ENCODE assay signal across 8 cellular contexts in the genomic region with DNA sequence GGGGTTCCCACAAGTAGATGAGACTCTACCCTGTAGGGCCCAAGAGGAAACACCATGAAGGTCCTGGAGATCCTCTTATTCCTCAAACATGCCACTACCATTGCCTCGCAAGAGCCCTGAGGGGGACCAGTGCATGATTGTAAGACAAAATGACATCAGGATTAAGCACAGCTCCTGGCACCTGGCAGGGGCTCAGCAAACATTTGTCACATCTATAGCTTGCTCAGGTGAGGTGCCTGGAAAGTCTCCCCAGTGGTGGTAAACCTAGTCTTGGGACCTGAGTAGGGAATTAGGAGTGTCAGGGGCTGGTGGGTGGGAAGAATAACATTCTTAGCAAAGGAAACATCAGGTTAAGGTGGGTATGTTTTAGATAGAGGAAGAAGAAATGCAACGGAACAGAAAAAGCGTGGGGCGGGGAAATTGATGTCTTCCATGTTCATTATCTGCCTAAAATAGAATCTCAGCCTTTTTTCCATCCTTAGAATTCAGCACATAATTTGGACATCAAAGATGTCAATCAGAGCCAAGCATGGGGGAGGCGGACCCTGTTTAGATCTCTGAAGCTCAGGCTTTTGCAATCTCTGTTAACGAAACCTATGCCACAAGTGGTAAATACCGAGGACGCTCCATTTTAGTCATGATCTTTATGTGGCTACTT. TPM values are rescaled to one million over a fixed set of nuclear protein-coding genes. Genes with fewer than 3 reads are reported as not detected.
DNase-seq lines count a peak whose midpoint lies in the region; ATAC-seq and TF ChIP-seq lines count a peak whose summit lies in the region.

No MANE protein-coding gene starts in this region.

- POLR2A ChIA-PET in activated naive CD8-positive, alpha-beta T cell treated with anti-CD3 and anti-CD28 coated beads, Interleukin-2, amount 10 ng/mL, durations not matched to agents 7 days and 5 days (lab: Charles Lee), result interaction anchor here (0.7 to 2.2 kb wide), 6 partner anchors 28 to 203 kb away, joined by 3 to 7 read pairs (median 4); a partner anchor contains a TSS

- no peaks in the 10 kb centered on the region for H3K9me3 Mint-ChIP-seq in HFFc6
- no peaks in the 10 kb centered on the region for H3K9me3 Mint-ChIP-seq in activated naive CD8-positive, alpha-beta T cell treated with anti-CD3 and anti-CD28 coated beads, Interleukin-2, amount 10 ng/mL, durations not matched to agents 7 days and 5 days

- no peak for ATAC-seq in activated naive CD8-positive, alpha-beta T cell treated with anti-CD3 and anti-CD28 coated beads, Interleukin-2, amount 10 ng/mL, durations not matched to agents 7 days and 5 days (ENCODE audit: low read depth)
- ATAC-seq in HG03442 (IDR thresholded peaks at IDR 0.05; ENCODE audit: unreplicated experiment), result no peak

- H3K4me3 ChIP-seq in AG09309 (ENCODE audit: control insufficient read depth, low read depth, low read length) (peak overlapping the region; percentile 44), thymus (ENCODE audit: low read length) (peak overlapping the region; percentile 83)

- no peak for DNase-seq in AG09309 (ENCODE audit: low read depth)
- no peak for DNase-seq in HFFc6
- DNase-seq in activated naive CD8-positive, alpha-beta T cell treated with anti-CD3 and anti-CD28 coated beads, Interleukin-2, amount 10 ng/mL, durations not matched to agents 7 days and 5 days, result no peak
- DNase-seq in kidney tubule cell (ENCODE audit: low spot score), result peak; percentile 9
- no peak for DNase-seq in GM20000 (ENCODE audit: low spot score)
- DNase-seq in NCI-H2081 treated with DMSO at 0.1 percent for 48 hours (lab: John Stamatoyannopoulos, UW), result no peak

- no peaks in the 10 kb centered on the region for H3K9me3 ChIP-seq in thymus (ENCODE audit: control insufficient read depth)

- peaks cover 18% of the 10 kb centered on the region for H3K27me3 Mint-ChIP-seq in HFFc6 (ENCODE audit: insufficient read depth)
- peaks cover 35% of the 10 kb centered on the region for H3K27me3 Mint-ChIP-seq in activated naive CD8-positive, alpha-beta T cell treated with anti-CD3 and anti-CD28 coated beads, Interleukin-2, amount 10 ng/mL, durations not matched to agents 7 days and 5 days

- H3K4me1 Mint-ChIP-seq in HFFc6 (ENCODE audit: low read depth), result peaks cover 9% of the 10 kb centered on the region
- peaks cover 20% of the 10 kb centered on the region for H3K4me1 Mint-ChIP-seq in activated naive CD8-positive, alpha-beta T cell treated with anti-CD3 and anti-CD28 coated beads, Interleukin-2, amount 10 ng/mL, durations not matched to agents 7 days and 5 days

- H3K36me3 Mint-ChIP-seq in HFFc6 (ENCODE audit: low read depth), result no peaks in the 10 kb centered on the region
- no peaks in the 10 kb centered on the region for H3K36me3 Mint-ChIP-seq in activated naive CD8-positive, alpha-beta T cell treated with anti-CD3 and anti-CD28 coated beads, Interleukin-2, amount 10 ng/mL, durations not matched to agents 7 days and 5 days

- H3K4me3 Mint-ChIP-seq in HFFc6, result peak overlapping the region; percentile 90
- peak overlapping the region; percentile 89 for H3K4me3 Mint-ChIP-seq in activated naive CD8-positive, alpha-beta T cell treated with anti-CD3 and anti-CD28 coated beads, Interleukin-2, amount 10 ng/mL, durations not matched to agents 7 days and 5 days

- peak overlapping the region; percentile 89 for H3K27ac ChIP-seq in thymus (ENCODE audit: low read depth)

- H3K27me3 ChIP-seq in thymus (ENCODE audit: control insufficient read depth, insufficient read depth), result no peaks in the 10 kb centered on the region

- H3K36me3 ChIP-seq in thymus (ENCODE audit: control insufficient read depth, insufficient read depth), result peaks cover 6% of the 10 kb centered on the region

- peaks cover 15% of the 10 kb centered on the region for H3K4me1 ChIP-seq in thymus (ENCODE audit: control insufficient read depth, insufficient read depth, low read length)

- TF ChIP-seq CTCF in AG09309 (IDR thresholded peaks at IDR 0.05; ENCODE audit: control insufficient read depth, insufficient read depth, low read depth, low read length, missing control alignments), result no peak
- TF ChIP-seq CTCF in HFFc6 (IDR thresholded peaks at IDR 0.05), result no peak
- TF ChIP-seq CTCF in GM20000 (IDR thresholded peaks at IDR 0.05; ENCODE audit: extremely low read depth, missing control alignments), result no peak

- 9% methylated on average over 8 of the region's 8 CpGs for WGBS in thymus

- H3K27ac Mint-ChIP-seq in HFFc6, result no peak overlapping the region
- peak overlapping the region; percentile 84 for H3K27ac Mint-ChIP-seq in activated naive CD8-positive, alpha-beta T cell treated with anti-CD3 and anti-CD28 coated beads, Interleukin-2, amount 10 ng/mL, durations not matched to agents 7 days and 5 days

RNA-seq across cellular contexts. Expression of a gene that starts 0.9 kb away (rescaled TPM):
- total RNA-seq in HFFc6 (2021; fragmentation: NEBNext Ultra II Directional; extraction: Animal tissue kit (Norgen Biotek cat#: 25700)), result under 1 TPM in 5 of 6 experiments, not detected in 1; 0.17 to 0.38 (median 0.20) TPM
- total RNA-seq in activated naive CD8-positive, alpha-beta T cell treated with anti-CD3 and anti-CD28 coated beads, Interleukin-2, amount 10 ng/mL, durations not matched to agents 7 days and 5 days, result 10 to 100 TPM; 14.7 to 14.9 TPM
- 14.2 TPM for polyA plus RNA-seq in thymus

Comparison
In these comparisons a context has a peak if more than half of its experiments do, and no peak if none do; other contexts are left out.
1. RNA of a gene that starts 0.9 kb away (total RNA-seq): 14.7 to 14.9 TPM in activated naive CD8-positive, alpha-beta T cell treated with anti-CD3 and anti-CD28 coated beads, Interleukin-2, amount 10 ng/mL, durations not matched to agents 7 days and 5 days; 0.17 to 0.38 TPM in HFFc6; every median in the first group is over 10 times any median in the second.